9 cellular contexts compared by ENCODE assay signal in genomic region chr7:120052884-120053382, GRCh38.
DNase-seq lines count a peak whose midpoint lies in the region; TF ChIP-seq lines count a peak whose summit lies in the region.
"Had no signal": no experiment of that assay in that cellular context is flagged by ENCODE, and none has a peak within 500 bp of the region (broad histone marks: within the 10 kb centered on the region; RNA-seq: fewer than 3 reads in every experiment).

No MANE protein-coding gene starts in this region.

- H4K5ac ChIP-seq in H9 (ENCODE audit: insufficient read length, low read depth, low read length), result no peak overlapping the region

- H3K4me1 ChIP-seq in breast epithelium, result no peaks in the 10 kb centered on the region
- H3K4me1 ChIP-seq in H9 (ENCODE audit: insufficient read depth, low read length), result no peaks in the 10 kb centered on the region

- H3K27me3 ChIP-seq in breast epithelium (no peaks in the 10 kb centered on the region), H9 (ENCODE audit: insufficient read depth, low read length) (no peaks in the 10 kb centered on the region)

- H3K4me3 ChIP-seq in breast epithelium, result no peak overlapping the region

- no peak overlapping the region for H3K56ac ChIP-seq in H9 (ENCODE audit: insufficient read length, low read depth, low read length)

- H3K4ac ChIP-seq in H9 (ENCODE audit: low read depth, low read length), result no peak overlapping the region

- peak overlapping the region; percentile 60 to 84 for H3K27ac ChIP-seq in breast epithelium
- H3K27ac ChIP-seq in substantia nigra (ENCODE audit: low read depth, low read length, poor library complexity, severe bottlenecking), result no peak overlapping the region
- H3K27ac ChIP-seq in H9 (ENCODE audit: insufficient read length, low read depth, low read length), result no peak overlapping the region

- H3K23ac ChIP-seq in H9 (ENCODE audit: insufficient read length, low read depth, low read length), result no peak overlapping the region

- DNase-seq in Kasumi-1 (lab: John Stamatoyannopoulos, UW), result peak; percentile 38 to 60
- peak in 1 of 2 donors; percentile 34 for DNase-seq in breast epithelium (ENCODE audit: low spot score in 2 of 2)
- DNase-seq in left kidney (ENCODE audit: low read depth, low spot score), result peak; percentile 97
- DNase-seq in ureter (ENCODE audit: low spot score), result peak; percentile 59
- no peak for DNase-seq in C1 segment of cervical spinal cord (lab: John Stamatoyannopoulos, UW)
- no peak for DNase-seq in substantia nigra (lab: John Stamatoyannopoulos, UW)
- DNase-seq in H9, result no peak
- DNase-seq: activated B cell treated with CpG ODN at 0.5 μM for 24 hours, NCI-H2171 had no signal

- no peak overlapping the region for H2AFZ ChIP-seq in H9 (ENCODE audit: low read length)

- no peak overlapping the region for H3K9ac ChIP-seq in H9 (ENCODE audit: extremely low read depth, insufficient read length, low read length)

- no peaks in the 10 kb centered on the region for H3K36me3 ChIP-seq in breast epithelium

- H2BK12ac ChIP-seq in H9 (ENCODE audit: insufficient read length, low read depth, low read length), result no peak overlapping the region

- no peaks in the 10 kb centered on the region for H3K9me3 Mint-ChIP-seq in H9

- H2BK20ac ChIP-seq in H9 (ENCODE audit: low read depth, low read length, poor library complexity, severe bottlenecking), result no peak overlapping the region

- no peak overlapping the region for H3T11ph ChIP-seq in H9 (ENCODE audit: low read length)

- no peaks in the 10 kb centered on the region for H3K79me1 ChIP-seq in H9 (ENCODE audit: insufficient read depth, low read depth, low read length, poor library complexity, severe bottlenecking)

- H2BK120ac ChIP-seq in H9 (ENCODE audit: low read depth, low read length, poor library complexity, severe bottlenecking), result no peak overlapping the region

- no peaks in the 10 kb centered on the region for H4K20me1 ChIP-seq in H9 (ENCODE audit: control insufficient read depth, insufficient read depth, insufficient read length)

- no peak overlapping the region for H4K91ac ChIP-seq in H9 (ENCODE audit: insufficient read length, low read depth, low read length)

- no peak for TF ChIP-seq POLR2A in breast epithelium (IDR thresholded peaks at IDR 0.05)

- no peak overlapping the region for H3K4me2 ChIP-seq in H9 (ENCODE audit: insufficient read depth, insufficient read length, low read length)

- H3K9me3 ChIP-seq in breast epithelium (no peaks in the 10 kb centered on the region), H9 (ENCODE audit: control insufficient read depth, low read depth, low read length) (no peaks in the 10 kb centered on the region)

- no peak overlapping the region for H2BK15ac ChIP-seq in H9 (ENCODE audit: low read depth, low read length)

- H3K4me3 Mint-ChIP-seq in H9, result no peak overlapping the region
- H3K4me3 Mint-ChIP-seq: activated B cell treated with CpG ODN at 0.5 μM for 24 hours had no signal

- H3K27ac Mint-ChIP-seq in H9, result no peak overlapping the region; a peak in 1 of 7 replicates
- H3K27ac Mint-ChIP-seq: activated B cell treated with CpG ODN at 0.5 μM for 24 hours had no signal

- TF ChIP-seq CTCF in breast epithelium (IDR thresholded peaks at IDR 0.05) (no peak), H9 (conservative IDR thresholded peaks at IDR 0.05) (no peak)

- H3K4me1 Mint-ChIP-seq in H9, result peaks cover 3 to 4% of the 10 kb centered on the region in 2 experiments; a peak in 1 of 4 replicates
- H3K4me1 Mint-ChIP-seq: activated B cell treated with CpG ODN at 0.5 μM for 24 hours had no signal

- no peaks in the 10 kb centered on the region for H3K27me3 Mint-ChIP-seq in H9 (ENCODE audit: low read depth)
- H3K27me3 Mint-ChIP-seq: activated B cell treated with CpG ODN at 0.5 μM for 24 hours had no signal

- intact Hi-C loops in breast epithelium (cut with DNase I; ENCODE audit: low total_unique reads), result no loop called here

- H3K79me2 ChIP-seq in H9 (ENCODE audit: insufficient read depth, low read length), result no peaks in the 10 kb centered on the region

- H3K23me2 ChIP-seq in H9 (ENCODE audit: insufficient read length, low read depth, low read length, poor library complexity, severe bottlenecking), result no peaks in the 10 kb centered on the region

- no peak overlapping the region for H4K8ac ChIP-seq in H9 (replicated peaks; ENCODE audit: insufficient read length, low read depth, low read length)

- H3K36me3 Mint-ChIP-seq in H9 (ENCODE audit: insufficient read depth in 1 of 3, low read depth in 3 of 3), result no peaks in the 10 kb centered on the region

- no peak overlapping the region for H2AK5ac ChIP-seq in H9 (ENCODE audit: insufficient read length, low read length)

- H2BK5ac ChIP-seq in H9 (ENCODE audit: insufficient read length, low read length), result no peak overlapping the region

- no CpG with 5 or more reads among the region's 9 CpGs for WGBS in H9 (ENCODE audit: extremely low coverage, insufficient read length, low lambda C conversion rate)

- H3K18ac ChIP-seq in H9 (ENCODE audit: insufficient read length, low read depth, low read length), result no peak overlapping the region

- H3K14ac ChIP-seq in H9 (ENCODE audit: insufficient read depth, low read length), result no peak overlapping the region

Comparison
In these comparisons a context has a peak if more than half of its experiments do, and no peak if none do; other contexts are left out.
1. DNase-seq: peak in Kasumi-1 (2 of 2), left kidney (single experiment) and ureter (single experiment); none in C1 segment of cervical spinal cord (0 of 14), substantia nigra (0 of 49) and H9 (single experiment).
2. H3K27ac ChIP-seq: peak in breast epithelium (2 of 2); none in substantia nigra (single experiment) and H9 (single experiment).